ENCODE assay signal across 22 cellular contexts in genomic region chr7:43747703-43748102, GRCh38.
"Had no signal": no experiment of that assay in that cellular context is flagged by ENCODE, and none has a peak within 500 bp of the region (broad histone marks: within the 10 kb centered on the region; RNA-seq: fewer than 3 reads in every experiment).

No MANE protein-coding gene starts in this region.

- H3K27ac ChIP-seq: foreskin keratinocyte, left ventricle myocardium inferior, lower lobe of right lung, neural progenitor cell, ovary, right atrium auricular region, sigmoid colon, skin epidermis, thoracic aorta, transverse colon, uterus had no signal

- H3K4me1 ChIP-seq: foreskin keratinocyte, left ventricle myocardium inferior, lower lobe of right lung, right atrium auricular region, sigmoid colon, transverse colon, uterus had no signal

- H3K4me1 Mint-ChIP-seq: immature natural killer cell; memory B cell; stimulated activated naive B cell treated with anti-CD40 and anti-IgM and Interleukin-4, amounts not matched to agents 10 μg/mL and 1 μg/mL and 100 μg/mL, for 72 hours had no signal

- H3K27ac Mint-ChIP-seq: immature natural killer cell; memory B cell; mesothelial cell of epicardium; natural killer cell treated with Interleukin-12 subunit alpha and Interleukin-12 subunit beta and Interleukin-15 and Interleukin-18, amount 100 ng/mL, for 72 hours; neural progenitor cell; stimulated activated naive B cell treated with anti-CD40 and anti-IgM and Interleukin-4, amounts not matched to agents 10 μg/mL and 1 μg/mL and 100 μg/mL, for 72 hours; stimulated activated naive CD8-positive, alpha-beta T cell treated with anti-CD3 and anti-CD28 coated beads, Interleukin-15, amount 100 ng/mL, for 72 hours had no signal

- H2AFZ ChIP-seq: neural progenitor cell had no signal

- H3K4me2 ChIP-seq: neural progenitor cell had no signal

- H3K9ac ChIP-seq: neural progenitor cell had no signal

- H3K4me3 Mint-ChIP-seq: immature natural killer cell; memory B cell; mesothelial cell of epicardium; natural killer cell treated with Interleukin-12 subunit alpha and Interleukin-12 subunit beta and Interleukin-15 and Interleukin-18, amount 100 ng/mL, for 72 hours; neural progenitor cell; stimulated activated naive B cell treated with anti-CD40 and anti-IgM and Interleukin-4, amounts not matched to agents 10 μg/mL and 1 μg/mL and 100 μg/mL, for 72 hours; stimulated activated naive CD8-positive, alpha-beta T cell treated with anti-CD3 and anti-CD28 coated beads, Interleukin-15, amount 100 ng/mL, for 72 hours had no signal

- ATAC-seq: foreskin keratinocyte; lower lobe of right lung; natural killer cell treated with Interleukin-12 subunit alpha and Interleukin-12 subunit beta and Interleukin-15 and Interleukin-18, amount 100 ng/mL, for 72 hours; stimulated activated naive B cell treated with anti-CD40 and anti-IgM and Interleukin-4, amounts not matched to agents 10 μg/mL and 1 μg/mL and 100 μg/mL, for 72 hours; stimulated activated naive CD8-positive, alpha-beta T cell treated with anti-CD3 and anti-CD28 coated beads, Interleukin-15, amount 100 ng/mL, for 72 hours had no signal

- H3K36me3 ChIP-seq: left ventricle myocardium inferior, lower lobe of right lung, neural progenitor cell, ovary, right atrium auricular region, sigmoid colon, thoracic aorta, transverse colon, uterus had no signal

- DNase-seq: dermis blood vessel endothelial cell; foreskin keratinocyte; immature natural killer cell; left ventricle myocardium inferior; lower lobe of right lung; nucleus accumbens; sigmoid colon; stimulated activated CD4-positive, alpha-beta T cell treated with anti-CD3 and anti-CD28 coated beads, Interleukin-2, amount 100 ng/mL, for 24 hours; stimulated activated CD4-positive, alpha-beta T cell treated with anti-CD3 and anti-CD28 coated beads, Interleukin-4, amount 100 ng/mL, for 4 hours; stimulated activated naive B cell treated with anti-CD40 and anti-IgM and Interleukin-4, amounts not matched to agents 10 μg/mL and 1 μg/mL and 100 μg/mL, for 72 hours; stimulated activated naive CD8-positive, alpha-beta T cell treated with anti-CD3 and anti-CD28 coated beads, Interleukin-15, amount 100 ng/mL, for 72 hours; transverse colon; uterus had no signal

- H3K4me3 ChIP-seq: left ventricle myocardium inferior, lower lobe of right lung, neural progenitor cell, ovary, right atrium auricular region, sigmoid colon, skin epidermis, thoracic aorta, transverse colon, uterus had no signal

- H3K9me3 Mint-ChIP-seq: immature natural killer cell; memory B cell; natural killer cell treated with Interleukin-12 subunit alpha and Interleukin-12 subunit beta and Interleukin-15 and Interleukin-18, amount 100 ng/mL, for 72 hours; neural progenitor cell; stimulated activated naive B cell treated with anti-CD40 and anti-IgM and Interleukin-4, amounts not matched to agents 10 μg/mL and 1 μg/mL and 100 μg/mL, for 72 hours had no signal

- H3K36me3 Mint-ChIP-seq: immature natural killer cell; memory B cell; mesothelial cell of epicardium; natural killer cell treated with Interleukin-12 subunit alpha and Interleukin-12 subunit beta and Interleukin-15 and Interleukin-18, amount 100 ng/mL, for 72 hours; neural progenitor cell; stimulated activated naive B cell treated with anti-CD40 and anti-IgM and Interleukin-4, amounts not matched to agents 10 μg/mL and 1 μg/mL and 100 μg/mL, for 72 hours had no signal

- H3K27me3 ChIP-seq: neural progenitor cell, ovary, right atrium auricular region, sigmoid colon, transverse colon, uterus had no signal

- H3K9me3 ChIP-seq: left ventricle myocardium inferior, lower lobe of right lung, ovary, right atrium auricular region, sigmoid colon, thoracic aorta, transverse colon, uterus had no signal

- FAIRE-seq: keratinocyte had no signal
